ENCODE assay signal across 19 cellular contexts in genomic region chr2:20040489-20041172, GRCh38. TPM values are rescaled to one million over a fixed set of nuclear protein-coding genes. Genes with fewer than 3 reads are reported as not detected.
A peak's percentile ranks its signal among the peaks of the same experiment; 100 is the strongest.
DNase-seq lines count a peak whose midpoint lies in the region; ATAC-seq, FAIRE-seq and TF ChIP-seq lines count a peak whose summit lies in the region.
"Had no signal": no experiment of that assay in that cellular context is flagged by ENCODE, and none has a peak within 500 bp of the region (broad histone marks: within the 10 kb centered on the region; RNA-seq: fewer than 3 reads in every experiment).

No MANE protein-coding gene starts in this region.

- DNase-seq in H54 (ENCODE audit: insufficient read length, low spot score) (peak; percentile 33), RWPE1 (ENCODE audit: low spot score) (peak; percentile 68), erythroblast (lab: John Stamatoyannopoulos, UW) (peak; percentile 3 to 63), renal cortical epithelial cell (ENCODE audit: low read depth) (peak; percentile 85), Calu3 (no peak), coronary artery (ENCODE audit: low spot score) (no peak)
- DNase-seq in activated CD4-positive, alpha-beta T cell treated with anti-CD3 and anti-CD28 coated beads, Interleukin-2, amount 50 U/mL, for 48 hours = no peak
- DNase-seq: activated CD4-positive, alpha-beta T cell treated with anti-CD3 and anti-CD28 coated beads, Interleukin-2, amount 10 ng/mL, durations not matched to agents 24 days and 14 days; activated T-cell treated with anti-CD3 and anti-CD28 coated beads, Interleukin-2, amount 50 U/mL, for 48 hours; immature natural killer cell; Kasumi-1; midbrain; NCI-H1694 treated with DMSO at 0.1 percent for 48 hours; NCI-H526 treated with DMSO at 0.1 percent for 48 hours; transverse colon had no signal

- no peaks in the 10 kb centered on the region for H3K9me3 Mint-ChIP-seq in Calu3 (ENCODE audit: low read depth, unreplicated experiment)
- H3K9me3 Mint-ChIP-seq: activated CD4-positive, alpha-beta T cell treated with anti-CD3 and anti-CD28 coated beads, Interleukin-2, amount 10 ng/mL, durations not matched to agents 24 days and 14 days; immature natural killer cell had no signal

- POLR2A ChIA-PET in RWPE1 (lab: Yijun Ruan, JAX; ENCODE audit: low non-redundant PET) = no interaction called here

- TF ChIP-seq CTCF in RWPE1 (conservative IDR thresholded peaks at IDR 0.05; ENCODE audit: low read depth) = no peak
- TF ChIP-seq CTCF in Calu3 (IDR thresholded peaks at IDR 0.05; ENCODE audit: unreplicated experiment) = no peak
- TF ChIP-seq CTCF in coronary artery (IDR thresholded peaks at IDR 0.05) = no peak

- H3K36me3 Mint-ChIP-seq in Calu3 (ENCODE audit: insufficient read depth, unreplicated experiment) = peaks cover 8% of the 10 kb centered on the region

- H3K4me1 Mint-ChIP-seq in Calu3 (ENCODE audit: low read depth, unreplicated experiment) = peaks cover 25% of the 10 kb centered on the region

- H3K27me3 Mint-ChIP-seq in Calu3 (ENCODE audit: unreplicated experiment) = no peaks in the 10 kb centered on the region
- H3K27me3 Mint-ChIP-seq: activated CD4-positive, alpha-beta T cell treated with anti-CD3 and anti-CD28 coated beads, Interleukin-2, amount 10 ng/mL, durations not matched to agents 24 days and 14 days had no signal

- no TSS peak for BruUV-seq in Calu3 (replicated peaks; lab: Mats Ljungman, UMichigan)

- ATAC-seq in HG03139 (IDR thresholded peaks at IDR 0.05; ENCODE audit: unreplicated experiment) = no peak
- ATAC-seq: gastroesophageal sphincter had no signal

- H3K4me3 ChIP-seq in coronary artery = no peak overlapping the region
- H3K4me3 ChIP-seq: adrenal gland, gastroesophageal sphincter, transverse colon had no signal

- no peak overlapping the region for H3K27ac Mint-ChIP-seq in Calu3 (ENCODE audit: unreplicated experiment)
- H3K27ac Mint-ChIP-seq: activated CD4-positive, alpha-beta T cell treated with anti-CD3 and anti-CD28 coated beads, Interleukin-2, amount 10 ng/mL, durations not matched to agents 24 days and 14 days; immature natural killer cell had no signal

- FAIRE-seq in H54 (lab: Jason Lieb, UNC) = peak; percentile 76
- FAIRE-seq: colon had no signal

- H3K27ac ChIP-seq in RWPE1 = no peak overlapping the region
- H3K27ac ChIP-seq in coronary artery = no peak overlapping the region
- H3K27ac ChIP-seq: adrenal gland, gastroesophageal sphincter, transverse colon had no signal

- TF ChIP-seq POLR2A in H54 (IDR thresholded peaks at IDR 0.05; ENCODE audit: low read depth, low read length) (no peak), erythroblast (IDR thresholded peaks at IDR 0.05; ENCODE audit: low read length) (no peak)

- no peak overlapping the region for H3K4me3 Mint-ChIP-seq in Calu3 (ENCODE audit: low read depth, unreplicated experiment)
- H3K4me3 Mint-ChIP-seq: activated CD4-positive, alpha-beta T cell treated with anti-CD3 and anti-CD28 coated beads, Interleukin-2, amount 10 ng/mL, durations not matched to agents 24 days and 14 days; immature natural killer cell had no signal

- CTCF ChIA-PET in RWPE1 (lab: Yijun Ruan, JAX) (no interaction called here), Calu3 (lab: Charles Lee) (no interaction called here)

- intact Hi-C loops in Calu3 (cut with micrococcal nuclease; ENCODE audit: unreplicated experiment) = no loop called here

RNA-seq across cellular contexts. Expression of gene LAPTM4A, which starts 10.8 kb away (rescaled TPM):
- total RNA-seq in renal cortical epithelial cell (265 and 357 TPM in 2 replicates), Calu3 (2022) (129 and 131 TPM in 2 replicates)

RNA-seq across cellular contexts. Expression of gene MATN3, which starts 28.2 kb away (rescaled TPM):
- total RNA-seq in renal cortical epithelial cell = 8.9 and 32.1 TPM in 2 replicates
- 2.3 and 3.4 TPM in 2 replicates for total RNA-seq in Calu3 (2022)
- total RNA-seq: activated CD4-positive, alpha-beta T cell treated with anti-CD3 and anti-CD28 coated beads, Interleukin-2, amount 10 ng/mL, durations not matched to agents 24 days and 14 days had no signal

RNA-seq across cellular contexts. Expression of gene WDR35, which starts 50.7 kb away (rescaled TPM):
- total RNA-seq in renal cortical epithelial cell (14.6 and 38.4 TPM in 2 replicates), Calu3 (2022) (8.8 and 9.8 TPM in 2 replicates)

Comparison
In these comparisons a context has a peak if more than half of its experiments do, and no peak if none do; other contexts are left out.
1. DNase-seq: peak in H54 (single experiment), RWPE1 (single experiment), erythroblast (2 of 2) and renal cortical epithelial cell (single experiment); none in activated CD4-positive, alpha-beta T cell treated with anti-CD3 and anti-CD28 coated beads, Interleukin-2, amount 50 U/mL, for 48 hours (0 of 2), Calu3 (single experiment) and coronary artery (single experiment).